Comparison of ENCODE assay signal across 8 cellular contexts in the genomic region with DNA sequence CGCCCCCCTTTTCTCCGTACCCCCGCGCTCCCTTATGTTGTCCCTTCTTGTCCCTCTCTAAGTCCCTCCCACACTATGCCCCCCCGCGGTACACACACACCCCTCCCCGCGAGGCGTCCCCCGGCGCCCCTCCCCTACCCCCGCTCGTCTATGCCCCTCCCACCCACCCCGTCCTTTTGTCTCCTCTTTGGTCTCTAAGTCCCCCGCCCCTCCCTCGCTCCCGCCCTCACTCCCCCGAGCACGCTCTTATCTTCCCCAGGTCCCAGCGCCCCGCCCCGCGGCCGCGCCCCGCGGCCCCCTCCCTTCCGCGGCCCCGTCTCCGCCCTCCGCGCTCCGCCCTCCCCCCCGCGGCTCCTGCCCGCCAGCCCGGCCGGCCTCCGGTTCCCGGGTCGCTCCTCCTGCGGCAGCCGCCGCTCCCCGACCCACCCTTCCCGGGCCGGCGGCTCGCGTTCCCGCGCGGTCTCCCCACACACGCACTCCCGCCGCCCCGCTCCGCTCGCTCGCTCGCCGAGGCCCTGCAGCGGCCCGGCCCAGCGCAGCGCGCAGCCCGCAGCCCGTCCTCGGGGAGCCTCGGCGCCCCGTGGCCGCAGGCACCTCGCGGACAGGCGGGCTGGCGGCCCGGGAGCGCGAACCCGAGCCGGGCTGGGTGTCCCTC. TPM values are rescaled to one million over a fixed set of nuclear protein-coding genes. Genes with fewer than 3 reads are reported as not detected.
A peak's percentile ranks its signal among the peaks of the same experiment; 100 is the strongest.
DNase-seq lines count a peak whose midpoint lies in the region; ATAC-seq and TF ChIP-seq lines count a peak whose summit lies in the region.

No MANE protein-coding gene starts in this region.

- H4K5ac ChIP-seq in IMR-90 (ENCODE audit: low read depth, low read length) = peak overlapping the region; percentile 38; the same call in 1 of the 2 replicates

- peak overlapping the region; percentile 78 for H3K4me3 ChIP-seq in IMR-90 (ENCODE audit: insufficient read depth, low read depth, low read length)
- H3K4me3 ChIP-seq in neuron (ENCODE audit: low read length) = peak overlapping the region; percentile 51
- peak overlapping the region in 4 of 5 donors; percentile 65 to 71 (median 70) for H3K4me3 ChIP-seq in subcutaneous abdominal adipose tissue (ENCODE audit: low read depth in 1 of 5, low read length in 5 of 5)

- H3K27ac ChIP-seq in IMR-90 (ENCODE audit: insufficient read depth, low read length) (peak overlapping the region; percentile 91), subcutaneous abdominal adipose tissue (ENCODE audit: low read depth, low read length) (peak overlapping the region; percentile 69)

- WGBS in IMR-90 (ENCODE audit: extremely low coverage in 2 of 2, insufficient read length in 1 of 2), 2 experiments = 50% methylated on average over 14 of the region's 84 CpGs; no CpG with 5 or more reads in 1 of the 2 experiments

- no peaks in the 10 kb centered on the region for H3K9me3 ChIP-seq in IMR-90 (ENCODE audit: control insufficient read depth, insufficient read depth, low read length)
- H3K9me3 ChIP-seq in neuron (ENCODE audit: low read length) = no peaks in the 10 kb centered on the region
- H3K9me3 ChIP-seq in subcutaneous abdominal adipose tissue (ENCODE audit: control insufficient read depth in 5 of 5, low read length in 5 of 5) = no peaks in the 10 kb centered on the region

- in situ Hi-C loops in IMR-90 (cut with MboI; ENCODE audit: low sequenced_read_pairs) = no loop called here

- POLR2A ChIA-PET in IMR-90 (lab: Charles Lee; ENCODE audit: unreplicated experiment) = interaction anchor here (0.5 kb wide), 1 partner anchor 17 kb away, joined by 4 read pairs; no protein-coding TSS in a partner anchor

- H3K9ac ChIP-seq in IMR-90 (ENCODE audit: low read depth, low read length) (peak overlapping the region; percentile 91), subcutaneous abdominal adipose tissue (ENCODE audit: low read length in 5 of 5) (peak overlapping the region in 3 of 5 donors; percentile 42 to 59 (median 53))

- CTCF ChIA-PET in IMR-90 (lab: Yijun Ruan, JAX) = no interaction called here

- intact Hi-C loops in IMR-90 (cut with micrococcal nuclease) = loop anchor here (2.0 kb wide), 1 partner anchor 129 kb away; no protein-coding TSS in a partner anchor

- H2BK120ac ChIP-seq in IMR-90 (ENCODE audit: low read depth, low read length) = peak overlapping the region; percentile 62; the same call in 1 of the 2 replicates

- H2BK20ac ChIP-seq in IMR-90 (ENCODE audit: low read depth, low read length) = no peak overlapping the region

- no peaks in the 10 kb centered on the region for H3K9me1 ChIP-seq in IMR-90 (ENCODE audit: insufficient read depth, low read length)

- H2AK5ac ChIP-seq in IMR-90 (ENCODE audit: low read depth, low read length) = no peak overlapping the region

- H3K36me3 ChIP-seq in IMR-90 (ENCODE audit: control insufficient read depth, insufficient read depth, low read length) (peaks cover 2% of the 10 kb centered on the region; the same call in 1 of the 2 replicates), neuron (ENCODE audit: insufficient read depth, low read length) (peaks cover 7% of the 10 kb centered on the region), subcutaneous abdominal adipose tissue (ENCODE audit: control insufficient read depth in 5 of 5, insufficient read depth in 5 of 5, low read length in 5 of 5) (peaks cover 0 to 10% (median 5%) of the 10 kb centered on the region in 5 donors)

- H2AK9ac ChIP-seq in IMR-90 (replicated peaks; ENCODE audit: low read depth, low read length, poor library complexity) = no peak overlapping the region

- peaks cover 0 to 4% of the 10 kb centered on the region in 2 experiments; a peak in 1 of 4 replicates for H3K79me1 ChIP-seq in IMR-90 (ENCODE audit: low read depth in 1 of 2, low read length in 2 of 2)

- dilution Hi-C loops in IMR-90 (cut with HindIII; ENCODE audit: low sequenced_read_pairs, unreplicated experiment) = no loop called here

- ATAC-seq in GM19463 (IDR thresholded peaks at IDR 0.05; ENCODE audit: unreplicated experiment) (peak; percentile 66), IMR-90 (ENCODE audit: low read depth) (peak; percentile 71)

- H3K4me1 ChIP-seq in IMR-90 (ENCODE audit: control insufficient read depth, insufficient read depth, low read length) = no peaks in the 10 kb centered on the region
- H3K4me1 ChIP-seq in neuron (ENCODE audit: insufficient read depth, low read length) = no peaks in the 10 kb centered on the region
- peaks cover 0 to 10% (median 4%) of the 10 kb centered on the region in 5 donors for H3K4me1 ChIP-seq in subcutaneous abdominal adipose tissue (ENCODE audit: control insufficient read depth in 5 of 5, insufficient read depth in 5 of 5, low read length in 5 of 5)

- TF ChIP-seq CTCF in IMR-90 (conservative IDR thresholded peaks at IDR 0.05; ENCODE audit: low read depth, low read length) = no peak

- BruUV-seq in IMR-90 (replicated peaks; lab: Mats Ljungman, UMichigan) = no TSS peak

- H3K27me3 ChIP-seq in IMR-90 (ENCODE audit: control insufficient read depth, insufficient read depth, low read length) (peaks cover 31% of the 10 kb centered on the region), neuron (ENCODE audit: insufficient read depth, low read length) (peaks cover 30% of the 10 kb centered on the region), subcutaneous abdominal adipose tissue (ENCODE audit: control insufficient read depth in 5 of 5, insufficient read depth in 4 of 5, low read length in 5 of 5) (peaks cover 0 to 6% (median 3%) of the 10 kb centered on the region in 5 donors)

- peak overlapping the region; percentile 94 for H3K4ac ChIP-seq in IMR-90 (ENCODE audit: low read depth, low read length)

- no peaks in the 10 kb centered on the region for H4K20me1 ChIP-seq in IMR-90 (ENCODE audit: insufficient read depth, low read length)

- H3K56ac ChIP-seq in IMR-90 (ENCODE audit: extremely low read depth, insufficient read depth, low read length) = peak overlapping the region; percentile 67; the same call in 1 of the 2 replicates

- DNase-seq in C1 segment of cervical spinal cord (lab: John Stamatoyannopoulos, UW) (peak in 13 of 14 donors; percentile 15 to 90 (median 78)), IMR-90 (peak; percentile 81), SIG-M5 (lab: John Stamatoyannopoulos, UW) (peak; percentile 1), foreskin melanocyte (peak; percentile 59)
- DNase-seq in activated gamma-delta T cell treated with anti-CD3 and anti-CD28 coated beads, Interleukin-2, amount 50 U/mL, for 16 hours (ENCODE audit: low read depth) = peak; percentile 63

- H3K18ac ChIP-seq in IMR-90 (ENCODE audit: low read depth, low read length) = peak overlapping the region; percentile 76; the same call in 1 of the 2 replicates

- no peak overlapping the region for H4K91ac ChIP-seq in IMR-90 (ENCODE audit: insufficient read depth, low read depth, low read length)

- peak overlapping the region; percentile 89 to 92; a peak in 2 of 4 replicates for H4K8ac ChIP-seq in IMR-90 (ENCODE audit: low read depth in 2 of 2, low read length in 2 of 2)

- no peak for TF ChIP-seq POLR2A in IMR-90 (IDR thresholded peaks at IDR 0.05; ENCODE audit: low read depth, low read length)

- H3K14ac ChIP-seq in IMR-90 (replicated peaks; ENCODE audit: low read depth, low read length) = no peak overlapping the region; the same call in 1 of the 2 replicates

- TF ChIP-seq RAD21 in IMR-90 (IDR thresholded peaks at IDR 0.05; ENCODE audit: low read length) = no peak

- H2BK5ac ChIP-seq in IMR-90 (ENCODE audit: low read depth, low read length, poor library complexity, severe bottlenecking) = peak overlapping the region; percentile 73

- H2AFZ ChIP-seq in IMR-90 (replicated peaks; ENCODE audit: low read length, poor library complexity) (peak overlapping the region; percentile 89), neuron (ENCODE audit: low read depth, low read length) (no peak overlapping the region)

- peak overlapping the region; percentile 47 for H3K4me2 ChIP-seq in IMR-90 (ENCODE audit: low read depth, low read length)

- H2BK15ac ChIP-seq in IMR-90 (ENCODE audit: low read depth, low read length) = no peak overlapping the region; the same call in 2 of the 3 replicates

- no peak overlapping the region; the same call in 1 of the 2 replicates for H3K23ac ChIP-seq in IMR-90 (ENCODE audit: low read depth, low read length)

TF ChIP-seq in IMR-90, 13 proteins besides CTCF, POLR2A, EP300 and RAD21:
- peak; percentile 10; the same call in 1 of the 2 replicates for TF ChIP-seq MAZ (IDR thresholded peaks at IDR 0.05; ENCODE audit: borderline replicate concordance, low read depth, low read length)
- TF ChIP-seq CHD1 (IDR thresholded peaks at IDR 0.05; ENCODE audit: low read depth, low read length) = no peak

RNA-seq across cellular contexts. Expression of a gene that starts 26.3 kb away (rescaled TPM):
- total RNA-seq in IMR-90 (2012; rRNA removed) = 15.2 and 25.3 TPM in 2 replicates
- 11.7 and 13.8 TPM in 2 replicates for polyA plus RNA-seq in IMR-90 (2012; rRNA removed)
- 2.4 and 5.4 TPM in 2 replicates for polyA plus RNA-seq in IMR-90 (2012; cell fraction: cytosol; rRNA removed)
- 1.9 and 10.7 TPM in 2 replicates for polyA plus RNA-seq in IMR-90 (2012; cell fraction: nucleus; rRNA removed; ENCODE audit: low replicate concordance)

RNA-seq across cellular contexts. Expression of a gene that starts 50.2 kb away (rescaled TPM):
- 0.28 and 0.54 TPM in 2 replicates for total RNA-seq in IMR-90 (2012; rRNA removed)
- 1.6 and 2.1 TPM in 2 replicates for polyA plus RNA-seq in IMR-90 (2012; rRNA removed)
- 1.1 and 1.4 TPM in 2 replicates for polyA plus RNA-seq in IMR-90 (2012; cell fraction: cytosol; rRNA removed)
- polyA plus RNA-seq in IMR-90 (2012; cell fraction: nucleus; rRNA removed; ENCODE audit: low replicate concordance) = 2.8 and 3.2 TPM in 2 replicates

Comparison
In these comparisons a context has a peak if more than half of its experiments do, and no peak if none do; other contexts are left out.
1. Peak in every context shown above with its lines: DNase-seq, ATAC-seq, H3K4me3 ChIP-seq and H3K27ac ChIP-seq.
2. DNase-seq: peak in every context shown above with its lines; median percentile 81 in IMR-90; 78 in C1 segment of cervical spinal cord; 63 in activated gamma-delta T cell treated with anti-CD3 and anti-CD28 coated beads, Interleukin-2, amount 50 U/mL, for 16 hours; 59 in foreskin melanocyte; 1 in SIG-M5.